Comparison of ENCODE assay signal across 24 cellular contexts in the genomic region with DNA sequence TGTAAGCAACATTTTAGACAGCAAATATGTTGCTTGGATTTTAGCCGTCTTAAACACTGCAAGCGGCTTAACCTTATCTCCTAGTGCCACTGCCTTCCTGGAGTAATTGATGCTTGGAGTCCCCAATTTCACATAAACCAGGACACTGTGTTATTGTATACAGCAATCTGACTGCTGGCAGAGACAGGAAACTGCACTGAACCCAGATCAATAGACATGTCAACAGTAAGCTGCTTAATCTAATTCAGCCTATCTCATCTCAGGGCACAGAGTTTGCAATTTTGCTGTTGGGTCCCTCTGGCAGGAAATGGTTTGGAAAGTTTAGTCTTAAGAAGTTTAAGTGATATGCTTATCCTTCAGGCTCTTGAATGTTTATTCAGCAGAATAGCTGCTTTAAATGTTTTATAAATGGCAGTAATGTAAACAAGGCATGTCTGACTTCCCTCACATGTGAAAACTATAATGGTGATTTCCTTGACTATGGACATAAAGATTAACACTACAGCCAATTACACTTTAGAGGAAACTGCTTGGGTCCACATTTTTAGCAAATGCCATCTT.
A peak's percentile ranks its signal among the peaks of the same experiment; 100 is the strongest.
DNase-seq lines count a peak whose midpoint lies in the region; ATAC-seq and TF ChIP-seq lines count a peak whose summit lies in the region.
"Had no signal": no experiment of that assay in that cellular context is flagged by ENCODE, and none has a peak within 500 bp of the region (broad histone marks: within the 10 kb centered on the region; RNA-seq: fewer than 3 reads in every experiment).

No MANE protein-coding gene starts in this region.

- H3K4me3 ChIP-seq in BE2C (ENCODE audit: low read depth, low read length), result peak overlapping the region; percentile 12; the same call in 1 of the 2 replicates
- H3K4me3 ChIP-seq in adipocyte (ENCODE audit: low read length), result no peak overlapping the region
- no peak overlapping the region for H3K4me3 ChIP-seq in right lobe of liver
- H3K4me3 ChIP-seq: testis had no signal

- peak; percentile 56 for DNase-seq in BE2C
- DNase-seq in NCI-H146 treated with DMSO at 0.1 percent for 48 hours (lab: John Stamatoyannopoulos, UW; ENCODE audit: unreplicated experiment), result peak; percentile 35
- DNase-seq in adipocyte (ENCODE audit: low read depth), result peak; percentile 14
- no peak for DNase-seq in right lobe of liver
- no peak for DNase-seq in NK-92 treated with Interleukin-12 subunit alpha and Interleukin-12 subunit beta, amount 100 ng/mL, for 24 hours (lab: John Stamatoyannopoulos, UW)
- DNase-seq: ACHN; activated B cell treated with CpG ODN at 0.5 μM for 24 hours; activated CD4-positive, alpha-beta T cell treated with anti-CD3 and anti-CD28 coated beads, Interleukin-2, amount 10 ng/mL, durations not matched to agents 7 days and 5 days; DMS153; H7; mesendoderm; MV-4-11; NCI-H1436 treated with DMSO at 0.1 percent for 48 hours; NCI-H446 treated with DMSO at 0.1 percent for 48 hours; posterior cingulate gyrus; right cardiac atrium; SHP77 treated with DMSO at 0.1 percent for 48 hours; stimulated activated CD8-positive, alpha-beta memory T cell treated with anti-CD3 and anti-CD28 coated beads, Interleukin-4, amount 100 ng/mL, for 48 hours; SW 1271; testis had no signal

- ATAC-seq in right lobe of liver, result peak; percentile 51 to 91 (median 82)
- ATAC-seq in GM18502 (IDR thresholded peaks at IDR 0.05; ENCODE audit: poor library complexity, unreplicated experiment), result no peak
- ATAC-seq in HG03565 (IDR thresholded peaks at IDR 0.05; ENCODE audit: unreplicated experiment), result no peak
- ATAC-seq: activated naive CD4-positive, alpha-beta T cell treated with anti-CD3 and anti-CD28 coated beads, Interleukin-2, amount 50 U/mL, for 72 hours; Panc1 had no signal

- no peaks in the 10 kb centered on the region for H3K36me3 ChIP-seq in BE2C
- no peaks in the 10 kb centered on the region for H3K36me3 ChIP-seq in adipocyte (ENCODE audit: control insufficient read depth, insufficient read depth, low read length, severe bottlenecking)
- no peaks in the 10 kb centered on the region for H3K36me3 ChIP-seq in right lobe of liver

- H3K4me1 ChIP-seq in BE2C (peaks cover 30% of the 10 kb centered on the region), adipocyte (ENCODE audit: control insufficient read depth, insufficient read depth, low read length) (no peaks in the 10 kb centered on the region), right lobe of liver (peaks cover 0 to 13% (median 4%) of the 10 kb centered on the region in 4 donors)
- H3K4me1 ChIP-seq: testis had no signal

- TF ChIP-seq CTCF in BE2C (IDR thresholded peaks at IDR 0.05; ENCODE audit: low read depth, low read length), result 0 out of 2 replicates have a peak, but pooled peaks have one; percentile 17
- peak in 1 of 4 donors; percentile 25 for TF ChIP-seq CTCF in right lobe of liver (IDR thresholded peaks at IDR 0.05)

- H3K27me3 ChIP-seq in BE2C, result no peaks in the 10 kb centered on the region
- no peaks in the 10 kb centered on the region for H3K27me3 ChIP-seq in adipocyte (replicated peaks; ENCODE audit: control insufficient read depth, insufficient read depth, low read length)
- no peaks in the 10 kb centered on the region for H3K27me3 ChIP-seq in right lobe of liver
- H3K27me3 ChIP-seq: testis had no signal

- H3K9me3 ChIP-seq in BE2C (no peaks in the 10 kb centered on the region), adipocyte (ENCODE audit: control insufficient read depth, low read length) (no peaks in the 10 kb centered on the region), right lobe of liver (no peaks in the 10 kb centered on the region)
- H3K9me3 ChIP-seq: testis had no signal

- no peak overlapping the region for H3K9ac ChIP-seq in adipocyte (ENCODE audit: low read length)

- H3K27ac ChIP-seq in right lobe of liver, result no peak overlapping the region
- H3K27ac ChIP-seq: testis had no signal

- 53% methylated on average over 2 of the region's 2 CpGs for WGBS in right lobe of liver (ENCODE audit: insufficient coverage, low coverage, low lambda C conversion rate, missing lambda C conversion rate)

- no peak for TF ChIP-seq POLR2A in right lobe of liver (IDR thresholded peaks at IDR 0.05)

- intact Hi-C loops in right lobe of liver (cut with DNase I), result no loop called here

Comparison
In these comparisons a context has a peak if more than half of its experiments do, and no peak if none do; other contexts are left out.
1. DNase-seq: peak in BE2C (single experiment), NCI-H146 treated with DMSO at 0.1 percent for 48 hours (single experiment) and adipocyte (single experiment); none in right lobe of liver (0 of 3) and NK-92 treated with Interleukin-12 subunit alpha and Interleukin-12 subunit beta, amount 100 ng/mL, for 24 hours (single experiment).
2. ATAC-seq: peak in right lobe of liver (4 of 4); none in GM18502 (single experiment) and HG03565 (single experiment).